21 cellular contexts compared by ENCODE assay signal in the genomic region with DNA sequence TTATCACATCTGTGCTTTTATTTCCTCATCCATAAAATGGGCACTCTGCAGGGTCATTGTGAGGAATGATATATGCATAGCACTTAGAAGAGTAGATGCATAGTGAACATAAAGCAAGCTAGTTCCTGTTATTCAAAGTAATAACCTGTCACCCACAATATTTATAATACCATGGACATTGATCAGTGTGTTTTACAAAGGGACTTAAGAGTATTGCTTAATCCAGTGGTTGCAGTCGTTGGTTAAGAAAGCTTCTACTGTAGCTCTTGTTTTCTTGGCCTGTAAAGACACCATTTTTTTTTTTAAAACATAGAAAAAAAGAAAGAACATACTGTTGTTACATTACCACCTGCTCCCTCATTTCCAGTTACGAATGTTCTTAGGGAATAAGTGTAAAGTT. TPM values are rescaled to one million over a fixed set of nuclear protein-coding genes. Genes with fewer than 3 reads are reported as not detected.
DNase-seq lines count a peak whose midpoint lies in the region; ATAC-seq and TF ChIP-seq lines count a peak whose summit lies in the region.
"Had no signal": no experiment of that assay in that cellular context is flagged by ENCODE, and none has a peak within 500 bp of the region (broad histone marks: within the 10 kb centered on the region; RNA-seq: fewer than 3 reads in every experiment).

No MANE protein-coding gene starts in this region.

- H3K27ac ChIP-seq in IMR-90 (ENCODE audit: insufficient read depth, low read length): no peak overlapping the region

- H3K4ac ChIP-seq in IMR-90 (ENCODE audit: low read depth, low read length): no peak overlapping the region

- no peak overlapping the region for H3K9ac ChIP-seq in IMR-90 (ENCODE audit: low read depth, low read length)
- H3K9ac ChIP-seq: SK-N-SH had no signal

- H3K4me1 ChIP-seq in IMR-90 (ENCODE audit: control insufficient read depth, insufficient read depth, low read length): peaks cover 2% of the 10 kb centered on the region

- peak; percentile 1 for DNase-seq in AG10803 (ENCODE audit: low read depth)
- DNase-seq in IMR-90: no peak
- peak; percentile 13 for DNase-seq in NOMO-1 treated with dmso at 0.1 percent for 144 hours (lab: John Stamatoyannopoulos, UW; ENCODE audit: unreplicated experiment)
- peak; percentile 20 for DNase-seq in iris pigment epithelial cell (ENCODE audit: low read depth)
- DNase-seq in Right ventricle myocardium inferior (ENCODE audit: missing footprints): no peak
- DNase-seq in HCEC 1CT: no peak
- DNase-seq: C1 segment of cervical spinal cord; CD8-positive, alpha-beta memory T cell; DMS53; EL; GOT3; KG1; NCI-H1092; NCI-H146; NCI-H2081 treated with DMSO at 0.1 percent for 48 hours; NCI-H510A; NCI-H748 treated with DMSO at 0.1 percent for 48 hours; SK-N-SH; T-helper 1 cell had no signal

- in situ Hi-C loops in IMR-90 (cut with MboI; ENCODE audit: low sequenced_read_pairs): no loop called here

- H3K79me1 ChIP-seq in IMR-90 (ENCODE audit: low read depth in 1 of 2, low read length in 2 of 2): peaks cover 18 to 46% of the 10 kb centered on the region in 2 experiments

- no peak overlapping the region for H3K14ac ChIP-seq in IMR-90 (replicated peaks; ENCODE audit: low read depth, low read length)

- no peak overlapping the region for H3K56ac ChIP-seq in IMR-90 (ENCODE audit: extremely low read depth, insufficient read depth, low read length)

- no peak for TF ChIP-seq POLR2A in IMR-90 (IDR thresholded peaks at IDR 0.05; ENCODE audit: low read depth, low read length)

- no peak overlapping the region for H2AK5ac ChIP-seq in IMR-90 (ENCODE audit: low read depth, low read length)

- H3K4me2 ChIP-seq in IMR-90 (ENCODE audit: low read depth, low read length): no peak overlapping the region
- H3K4me2 ChIP-seq: SK-N-SH had no signal

- intact Hi-C loops in IMR-90 (cut with micrococcal nuclease): no loop called here
- intact Hi-C loops in Right ventricle myocardium inferior (cut with DNase I): no loop called here

- TF ChIP-seq RAD21 in IMR-90 (IDR thresholded peaks at IDR 0.05; ENCODE audit: low read length): no peak

- no peak overlapping the region for H3K4me3 ChIP-seq in AG10803 (ENCODE audit: low read length)
- H3K4me3 ChIP-seq in IMR-90 (ENCODE audit: insufficient read depth, low read depth, low read length): no peak overlapping the region

- H3K9me1 ChIP-seq in IMR-90 (ENCODE audit: insufficient read depth, low read length): peaks cover 5% of the 10 kb centered on the region

- no peak overlapping the region for H2AK9ac ChIP-seq in IMR-90 (replicated peaks; ENCODE audit: low read depth, low read length, poor library complexity)

- H4K5ac ChIP-seq in IMR-90 (ENCODE audit: low read depth, low read length): no peak overlapping the region

- no CpG with 5 or more reads among the region's 2 CpGs for WGBS in IMR-90 (ENCODE audit: extremely low coverage in 2 of 2, insufficient read length in 1 of 2), 2 experiments

- peaks cover 23% of the 10 kb centered on the region for H3K36me3 ChIP-seq in IMR-90 (ENCODE audit: control insufficient read depth, insufficient read depth, low read length)

- H3K18ac ChIP-seq in IMR-90 (ENCODE audit: low read depth, low read length): no peak overlapping the region

- no peaks in the 10 kb centered on the region for H3K27me3 ChIP-seq in IMR-90 (ENCODE audit: control insufficient read depth, insufficient read depth, low read length)

- POLR2A ChIA-PET in IMR-90 (lab: Charles Lee; ENCODE audit: unreplicated experiment): no interaction called here

- dilution Hi-C loops in IMR-90 (cut with HindIII; ENCODE audit: low sequenced_read_pairs, unreplicated experiment): no loop called here

- H2BK5ac ChIP-seq in IMR-90 (ENCODE audit: low read depth, low read length, poor library complexity, severe bottlenecking): no peak overlapping the region

- peaks cover 22% of the 10 kb centered on the region; the same call in 1 of the 2 replicates for H4K20me1 ChIP-seq in IMR-90 (ENCODE audit: insufficient read depth, low read length)

- TF ChIP-seq CTCF in AG10803 (conservative IDR thresholded peaks at IDR 0.05; ENCODE audit: low read length): no peak
- TF ChIP-seq CTCF in IMR-90 (conservative IDR thresholded peaks at IDR 0.05; ENCODE audit: low read depth, low read length): no peak

- H4K91ac ChIP-seq in IMR-90 (ENCODE audit: insufficient read depth, low read depth, low read length): no peak overlapping the region

- no peaks in the 10 kb centered on the region for H3K9me3 ChIP-seq in IMR-90 (ENCODE audit: control insufficient read depth, insufficient read depth, low read length)
- H3K9me3 ChIP-seq: SK-N-SH had no signal

- no peak overlapping the region for H3K23ac ChIP-seq in IMR-90 (ENCODE audit: low read depth, low read length)

- H2BK20ac ChIP-seq in IMR-90 (ENCODE audit: low read depth, low read length): no peak overlapping the region

- CTCF ChIA-PET in IMR-90 (lab: Yijun Ruan, JAX): no interaction called here

- ATAC-seq in IMR-90 (ENCODE audit: low read depth): no peak
- no peak for ATAC-seq in Right ventricle myocardium inferior
- ATAC-seq in GM19455 (IDR thresholded peaks at IDR 0.05; ENCODE audit: unreplicated experiment): no peak
- ATAC-seq: Panc1 had no signal

- H4K8ac ChIP-seq in IMR-90 (ENCODE audit: low read depth in 2 of 2, low read length in 2 of 2): no peak overlapping the region

- no peak overlapping the region for H2BK15ac ChIP-seq in IMR-90 (ENCODE audit: low read depth, low read length)

- no TSS peak for BruUV-seq in IMR-90 (replicated peaks; lab: Mats Ljungman, UMichigan)

- H2AFZ ChIP-seq in IMR-90 (replicated peaks; ENCODE audit: low read length, poor library complexity): no peak overlapping the region

- no peak overlapping the region for H2BK120ac ChIP-seq in IMR-90 (ENCODE audit: low read depth, low read length)

TF ChIP-seq in IMR-90, 13 proteins besides CTCF, POLR2A, EP300 and RAD21:
- no peak for TF ChIP-seq MAZ (IDR thresholded peaks at IDR 0.05; ENCODE audit: borderline replicate concordance, low read depth, low read length)
- no peak for TF ChIP-seq BHLHE40 (IDR thresholded peaks at IDR 0.05; ENCODE audit: low read depth, low read length)
- TF ChIP-seq MXI1 (IDR thresholded peaks at IDR 0.05; ENCODE audit: borderline replicate concordance, low read depth, low read length): no peak
- TF ChIP-seq CEBPB (IDR thresholded peaks at IDR 0.05; ENCODE audit: low read depth, low read length): 0 out of 2 replicates have a peak, but pooled peaks have one; percentile 19
- no peak for TF ChIP-seq NFE2L2 (IDR thresholded peaks at IDR 0.05; ENCODE audit: low read depth, low read length)

RNA-seq across cellular contexts. Expression of gene METAP2, which starts 13.1 kb away (rescaled TPM):
- 72.9 and 108 TPM in 2 replicates for total RNA-seq in IMR-90 (2012; rRNA removed)
- polyA plus RNA-seq in IMR-90 (2012; rRNA removed): 51.7 and 62.5 TPM in 2 replicates
- polyA plus RNA-seq in IMR-90 (2012; cell fraction: cytosol; rRNA removed): 7.0 and 16.0 TPM in 2 replicates
- 2.1 and 22.5 TPM in 2 replicates for polyA plus RNA-seq in IMR-90 (2012; cell fraction: nucleus; rRNA removed; ENCODE audit: low replicate concordance)
- 53.2 TPM for total RNA-seq in Right ventricle myocardium inferior

Comparison
In these comparisons a context has a peak if more than half of its experiments do, and no peak if none do; other contexts are left out.
1. DNase-seq: peak in AG10803 (single experiment), NOMO-1 treated with dmso at 0.1 percent for 144 hours (single experiment) and iris pigment epithelial cell (single experiment); none in IMR-90 (single experiment), Right ventricle myocardium inferior (single experiment) and HCEC 1CT (single experiment).